14 cellular contexts compared by ENCODE assay signal in genomic region chr20:17357238-17357637, GRCh38.
"Had no signal": no experiment of that assay in that cellular context is flagged by ENCODE, and none has a peak within 500 bp of the region (broad histone marks: within the 10 kb centered on the region; RNA-seq: fewer than 3 reads in every experiment).

No MANE protein-coding gene starts in this region.

- H3K4me1 ChIP-seq: breast epithelium, testis, upper lobe of right lung had no signal

- H3K27ac ChIP-seq: breast epithelium, skin epidermis, testis, upper lobe of right lung had no signal

- H3K27me3 ChIP-seq: breast epithelium, testis, upper lobe of right lung had no signal

- H3K9me3 ChIP-seq: breast epithelium, testis, upper lobe of right lung had no signal

- DNase-seq: activated CD4-positive, alpha-beta memory T cell treated with anti-CD3 and anti-CD28 coated beads, Interleukin-2, amount 10 ng/mL, durations not matched to agents 7 days and 5 days; activated CD8-positive, alpha-beta memory T cell treated with anti-CD3 and anti-CD28 coated beads, Interleukin-2, amount 50 U/mL, for 48 hours; activated naive CD4-positive, alpha-beta T cell; aorta; hypothalamus; left colon; midbrain; stimulated activated CD4-positive, alpha-beta T cell treated with anti-CD3 and anti-CD28 coated beads, Interleukin-4, amount 100 ng/mL, for 4 hours; stimulated activated naive CD8-positive, alpha-beta T cell treated with anti-CD3 and anti-CD28 coated beads, Interleukin-15, amount 100 ng/mL, for 72 hours; testis; upper lobe of right lung had no signal

- ATAC-seq: left colon; stimulated activated naive CD8-positive, alpha-beta T cell treated with anti-CD3 and anti-CD28 coated beads, Interleukin-15, amount 100 ng/mL, for 72 hours; upper lobe of right lung had no signal

- H3K4me3 Mint-ChIP-seq: activated CD4-positive, alpha-beta memory T cell treated with anti-CD3 and anti-CD28 coated beads, Interleukin-2, amount 10 ng/mL, durations not matched to agents 7 days and 5 days; stimulated activated naive CD8-positive, alpha-beta T cell treated with anti-CD3 and anti-CD28 coated beads, Interleukin-15, amount 100 ng/mL, for 72 hours had no signal

- H3K36me3 ChIP-seq: breast epithelium, upper lobe of right lung had no signal

- H3K4me1 Mint-ChIP-seq: activated CD4-positive, alpha-beta memory T cell treated with anti-CD3 and anti-CD28 coated beads, Interleukin-2, amount 10 ng/mL, durations not matched to agents 7 days and 5 days; stimulated activated naive CD8-positive, alpha-beta T cell treated with anti-CD3 and anti-CD28 coated beads, Interleukin-15, amount 100 ng/mL, for 72 hours had no signal

- H3K4me3 ChIP-seq: breast epithelium, lung, skin epidermis, testis, upper lobe of right lung had no signal

- H3K27me3 Mint-ChIP-seq: activated CD4-positive, alpha-beta memory T cell treated with anti-CD3 and anti-CD28 coated beads, Interleukin-2, amount 10 ng/mL, durations not matched to agents 7 days and 5 days; stimulated activated naive CD8-positive, alpha-beta T cell treated with anti-CD3 and anti-CD28 coated beads, Interleukin-15, amount 100 ng/mL, for 72 hours had no signal

- H3K9me3 Mint-ChIP-seq: activated CD4-positive, alpha-beta memory T cell treated with anti-CD3 and anti-CD28 coated beads, Interleukin-2, amount 10 ng/mL, durations not matched to agents 7 days and 5 days had no signal

- H3K27ac Mint-ChIP-seq: activated CD4-positive, alpha-beta memory T cell treated with anti-CD3 and anti-CD28 coated beads, Interleukin-2, amount 10 ng/mL, durations not matched to agents 7 days and 5 days; stimulated activated naive CD8-positive, alpha-beta T cell treated with anti-CD3 and anti-CD28 coated beads, Interleukin-15, amount 100 ng/mL, for 72 hours had no signal
